Comparison of ENCODE assay signal across 18 cellular contexts in genomic region chr14:25394791-25395391, GRCh38.
DNase-seq lines count a peak whose midpoint lies in the region; ATAC-seq and TF ChIP-seq lines count a peak whose summit lies in the region.
"Had no signal": no experiment of that assay in that cellular context is flagged by ENCODE, and none has a peak within 500 bp of the region (broad histone marks: within the 10 kb centered on the region; RNA-seq: fewer than 3 reads in every experiment).

No MANE protein-coding gene starts in this region.

- no peaks in the 10 kb centered on the region for H3K4me1 ChIP-seq in smooth muscle cell (ENCODE audit: low read depth)

- peak; percentile 87 for ATAC-seq in Right ventricle myocardium superior (ENCODE audit: poor library complexity)
- ATAC-seq: PC-3 had no signal

- H3K79me2 ChIP-seq in smooth muscle cell (ENCODE audit: low read depth): no peaks in the 10 kb centered on the region

- H3K4me3 ChIP-seq in fibroblast of mammary gland (ENCODE audit: control insufficient read depth, low read depth, low read length) (no peak overlapping the region), smooth muscle cell (no peak overlapping the region)

- TF ChIP-seq CTCF in fibroblast of mammary gland (conservative IDR thresholded peaks at IDR 0.05; ENCODE audit: control insufficient read depth, insufficient read depth, low read depth, low read length) (no peak), smooth muscle cell (IDR thresholded peaks at IDR 0.05; ENCODE audit: borderline replicate concordance, insufficient read depth, poor library complexity, severe bottlenecking) (no peak)

- H3F3A ChIP-seq in smooth muscle cell (ENCODE audit: low read depth): no peaks in the 10 kb centered on the region

- intact Hi-C loops in Right ventricle myocardium superior (cut with DNase I): no loop called here
- intact Hi-C loops in cardiac septum (cut with DNase I): no loop called here

- H3K27me3 ChIP-seq in smooth muscle cell (ENCODE audit: low read depth): peaks cover 6% of the 10 kb centered on the region

- WGBS in smooth muscle cell (ENCODE audit: low lambda C conversion rate): 65% methylated on average over 3 of the region's 3 CpGs

- H3K4me2 ChIP-seq in smooth muscle cell: no peak overlapping the region

- no peak overlapping the region for H2AFZ ChIP-seq in smooth muscle cell (ENCODE audit: low read depth)

- POLR2A ChIA-PET in HEK293T (lab: Yijun Ruan, JAX): no interaction called here

- H3K9ac ChIP-seq in smooth muscle cell (ENCODE audit: low read depth): no peak overlapping the region

- no peaks in the 10 kb centered on the region for H4K20me1 ChIP-seq in smooth muscle cell (ENCODE audit: low read depth)

- H3K27ac ChIP-seq in smooth muscle cell (ENCODE audit: low read depth): peak overlapping the region; percentile 46
- H3K27ac ChIP-seq: C4-2B, RWPE1 had no signal

- CTCF ChIA-PET in HEK293T (lab: Yijun Ruan, JAX): no interaction called here

- no peaks in the 10 kb centered on the region for H3K36me3 ChIP-seq in smooth muscle cell (ENCODE audit: low read depth)

- no peak for DNase-seq in Right ventricle myocardium superior
- no peak for DNase-seq in cardiac septum (ENCODE audit: low spot score)
- peak; percentile 21 for DNase-seq in NCI-H1048 (lab: John Stamatoyannopoulos, UW)
- peak; percentile 31 for DNase-seq in fibroblast of mammary gland (ENCODE audit: low read depth)
- no peak for DNase-seq in smooth muscle cell (lab: John Stamatoyannopoulos, UW; ENCODE audit: unreplicated experiment)
- no peak for DNase-seq in HEK293T (ENCODE audit: extremely low spot score)
- DNase-seq in NCI-H774 (lab: John Stamatoyannopoulos, UW): no peak
- DNase-seq in MV-4-11 (lab: John Stamatoyannopoulos, UW): no peak
- DNase-seq: EL, H7, NCI-H1417 treated with DMSO at 0.1 percent for 48 hours, NCI-H1930, NCI-H2171 treated with DMSO at 0.1 percent for 48 hours, NCI-H510A, NCI-H82, PC-3 had no signal

- H3K9me3 ChIP-seq in smooth muscle cell (replicated peaks; ENCODE audit: low read depth): no peaks in the 10 kb centered on the region

TF ChIP-seq in HEK293T, 16 proteins besides CTCF, POLR2A, EP300 and RAD21:
- no peak for TF ChIP-seq TARDBP (IDR thresholded peaks at IDR 0.05)
- TF ChIP-seq ARNT (IDR thresholded peaks at IDR 0.05): no peak
- TF ChIP-seq FOXA1 (IDR thresholded peaks at IDR 0.05): no peak

Comparison
In these comparisons a context has a peak if more than half of its experiments do, and no peak if none do; other contexts are left out.
1. DNase-seq: peak in NCI-H1048 (single experiment) and fibroblast of mammary gland (single experiment); none in Right ventricle myocardium superior (single experiment), cardiac septum (single experiment), smooth muscle cell (single experiment), HEK293T (single experiment), NCI-H774 (single experiment) and MV-4-11 (single experiment).